Comparison of ENCODE assay signal across 10 cellular contexts in the genomic region with DNA sequence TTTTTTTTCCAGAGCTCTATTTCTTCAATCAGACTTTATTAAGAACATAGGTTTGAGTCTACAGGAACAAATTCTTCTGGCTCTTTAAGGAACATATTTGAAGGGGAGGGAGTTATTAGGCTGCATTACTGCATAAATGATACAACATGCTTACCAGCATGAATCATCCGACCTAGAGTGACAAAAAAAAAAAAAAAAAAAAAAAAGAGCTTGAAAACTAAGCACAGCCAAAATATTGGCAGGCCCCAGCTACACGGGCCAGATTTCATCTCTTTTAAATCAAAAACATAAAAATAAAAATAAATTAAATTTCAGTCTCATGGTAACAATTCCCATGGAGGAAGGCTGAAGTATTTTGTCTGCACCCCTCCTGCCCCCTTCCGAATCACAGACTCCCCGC. TPM values are rescaled to one million over a fixed set of nuclear protein-coding genes. Genes with fewer than 3 reads are reported as not detected.
DNase-seq lines count a peak whose midpoint lies in the region; ATAC-seq and TF ChIP-seq lines count a peak whose summit lies in the region.
"Had no signal": no experiment of that assay in that cellular context is flagged by ENCODE, and none has a peak within 500 bp of the region (broad histone marks: within the 10 kb centered on the region; RNA-seq: fewer than 3 reads in every experiment).

No MANE protein-coding gene starts in this region.

- DNase-seq in AG20443 (ENCODE audit: low spot score) (peak; percentile 40), RKO (ENCODE audit: low spot score) (peak; percentile 49), esophagus squamous epithelium (lab: John Stamatoyannopoulos, UW) (no peak), neuronal stem cell (ENCODE audit: low spot score) (no peak), thyroid gland (no peak), mucosa of descending colon (no peak), hypothalamus (lab: John Stamatoyannopoulos, UW) (no peak)
- DNase-seq: effector memory CD4-positive, alpha-beta T cell; NCI-H2171 treated with DMSO at 0.1 percent for 48 hours had no signal

- no peak overlapping the region for H3K23ac ChIP-seq in neuronal stem cell (ENCODE audit: low read depth, low read length, poor library complexity)

- 0 to 7% methylated on average over 4 of the region's 4 CpGs for WGBS in esophagus squamous epithelium, 2 donors
- WGBS in neuronal stem cell (ENCODE audit: extremely low coverage in 2 of 2, insufficient read length in 2 of 2, insufficient replicate concordance in 1 of 2), 2 donors = no CpG with 5 or more reads among the region's 4 CpGs
- WGBS in thyroid gland, 2 donors = 12 to 13% methylated on average over 4 of the region's 4 CpGs

- H3K27me3 ChIP-seq in esophagus squamous epithelium (peaks cover 0 to 77% (median 0%) of the 10 kb centered on the region in 4 donors), neuronal stem cell (ENCODE audit: control insufficient read depth in 3 of 3, insufficient read depth in 3 of 3, low read depth in 1 of 3, low read length in 3 of 3) (peaks cover 5 to 70% (median 40%) of the 10 kb centered on the region in 3 experiments), thyroid gland (no peaks in the 10 kb centered on the region)

- H2BK12ac ChIP-seq in neuronal stem cell (ENCODE audit: low read length) = no peak overlapping the region

- no peak overlapping the region for H2BK5ac ChIP-seq in neuronal stem cell (ENCODE audit: low read length)

- H3K4me1 ChIP-seq in esophagus squamous epithelium = peaks cover 8 to 14% (median 11%) of the 10 kb centered on the region in 3 donors
- no peaks in the 10 kb centered on the region for H3K4me1 ChIP-seq in neuronal stem cell (ENCODE audit: control insufficient read depth in 2 of 2, insufficient read depth in 1 of 2, low read depth in 1 of 2, low read length in 2 of 2)
- peaks cover 0 to 7% of the 10 kb centered on the region in 2 donors for H3K4me1 ChIP-seq in thyroid gland
- H3K4me1 ChIP-seq in mucosa of descending colon (ENCODE audit: low read depth) = no peaks in the 10 kb centered on the region

- no peak overlapping the region for H4K8ac ChIP-seq in neuronal stem cell (ENCODE audit: low read depth, low read length)

- H2AK5ac ChIP-seq in neuronal stem cell (ENCODE audit: low read depth, low read length) = no peak overlapping the region

- no peak for TF ChIP-seq CTCF in esophagus squamous epithelium (IDR thresholded peaks at IDR 0.05)
- no peak for TF ChIP-seq CTCF in thyroid gland (IDR thresholded peaks at IDR 0.05)
- no peak for TF ChIP-seq CTCF in mucosa of descending colon (IDR thresholded peaks at IDR 0.05)

- H4K91ac ChIP-seq in neuronal stem cell (ENCODE audit: low read depth, low read length, poor library complexity) = no peak overlapping the region

- intact Hi-C loops in esophagus squamous epithelium (cut with DNase I) = no loop called here
- intact Hi-C loops in thyroid gland (cut with DNase I) = no loop called here
- intact Hi-C loops in mucosa of descending colon (cut with DNase I, micrococcal nuclease) = no loop called here

- H3K36me3 ChIP-seq in esophagus squamous epithelium = no peaks in the 10 kb centered on the region
- no peaks in the 10 kb centered on the region for H3K36me3 ChIP-seq in neuronal stem cell (replicated peaks in 1 of 2; ENCODE audit: control insufficient read depth in 2 of 2, insufficient read depth in 2 of 2, low read length in 2 of 2)
- no peaks in the 10 kb centered on the region for H3K36me3 ChIP-seq in thyroid gland
- no peaks in the 10 kb centered on the region for H3K36me3 ChIP-seq in mucosa of descending colon (ENCODE audit: low read depth)

- H3K9me3 ChIP-seq in esophagus squamous epithelium (no peaks in the 10 kb centered on the region), neuronal stem cell (replicated peaks in 1 of 2; ENCODE audit: control insufficient read depth in 2 of 2, insufficient read depth in 1 of 2, low read depth in 1 of 2, low read length in 2 of 2) (no peaks in the 10 kb centered on the region), thyroid gland (no peaks in the 10 kb centered on the region), mucosa of descending colon (no peaks in the 10 kb centered on the region)

- ATAC-seq in HG03571 (IDR thresholded peaks at IDR 0.05; ENCODE audit: unreplicated experiment) = no peak
- ATAC-seq in mucosa of descending colon = no peak

- no peak overlapping the region for H2BK120ac ChIP-seq in neuronal stem cell (ENCODE audit: low read depth, low read length)

- TF ChIP-seq POLR2A in esophagus squamous epithelium (IDR thresholded peaks at IDR 0.05) = no peak
- no peak for TF ChIP-seq POLR2A in thyroid gland (IDR thresholded peaks at IDR 0.05)

- H3K27ac ChIP-seq in esophagus squamous epithelium (no peak overlapping the region), neuronal stem cell (replicated peaks; ENCODE audit: low read length) (no peak overlapping the region), thyroid gland (no peak overlapping the region)

- H3K4me2 ChIP-seq in neuronal stem cell (ENCODE audit: insufficient read depth, low read length, poor library complexity, severe bottlenecking) = peak overlapping the region; percentile 96

- H3K18ac ChIP-seq in neuronal stem cell (ENCODE audit: low read length) = no peak overlapping the region

- no peaks in the 10 kb centered on the region for H3K79me1 ChIP-seq in neuronal stem cell (ENCODE audit: low read depth, low read length)

- no peak overlapping the region for H3K9ac ChIP-seq in neuronal stem cell (ENCODE audit: low read depth, low read length, poor library complexity)

- H3K14ac ChIP-seq in neuronal stem cell (ENCODE audit: low read length) = no peak overlapping the region

- peak overlapping the region; percentile 82 for H2AFZ ChIP-seq in neuronal stem cell (ENCODE audit: low read length)

- H3K4me3 ChIP-seq in esophagus squamous epithelium (peak overlapping the region; percentile 30 to 64 (median 44)), neuronal stem cell (ENCODE audit: low read length in 2 of 2) (no peak overlapping the region), thyroid gland (replicated peaks in 1 of 3) (no peak overlapping the region), mucosa of descending colon (no peak overlapping the region)

- H3K4ac ChIP-seq in neuronal stem cell (ENCODE audit: low read length) = no peak overlapping the region

- H2BK15ac ChIP-seq in neuronal stem cell (ENCODE audit: low read length) = no peak overlapping the region

RNA-seq across cellular contexts. Expression of gene MSX2, which starts 26.3 kb away (rescaled TPM):
- total RNA-seq in esophagus squamous epithelium (1 to 10 TPM in 2 of 4 donors, under 1 TPM in 1, not detected in 1; 0.19 to 2.5 (median 1.6) TPM), thyroid gland (1 to 10 TPM in 1 of 4 donors, under 1 TPM in 3; 0.29 to 1.3 (median 0.42) TPM), mucosa of descending colon (under 1 TPM; 0.17 to 0.66 (median 0.31) TPM)
- polyA plus RNA-seq in neuronal stem cell (2013, experiment 1 of 2) = 0.46 TPM
- 0.54 TPM for polyA plus RNA-seq in neuronal stem cell (2013, experiment 2 of 2)

Comparison
In these comparisons a context has a peak if more than half of its experiments do, and no peak if none do; other contexts are left out.
1. DNase-seq: peak in AG20443 (single experiment) and RKO (single experiment); none in esophagus squamous epithelium (single experiment), neuronal stem cell (single experiment), thyroid gland (0 of 2), mucosa of descending colon (0 of 3) and hypothalamus (0 of 51).
2. H3K4me3 ChIP-seq: peak in esophagus squamous epithelium (4 of 4); none in neuronal stem cell (0 of 2), thyroid gland (0 of 3) and mucosa of descending colon (single experiment).